In genomic region chr9:96514108-96514824, GRCh38 we compare ENCODE assay signal across 12 cellular contexts.
DNase-seq lines count a peak whose midpoint lies in the region; FAIRE-seq and TF ChIP-seq lines count a peak whose summit lies in the region.
"Had no signal": no experiment of that assay in that cellular context is flagged by ENCODE, and none has a peak within 500 bp of the region (broad histone marks: within the 10 kb centered on the region; RNA-seq: fewer than 3 reads in every experiment).

No MANE protein-coding gene starts in this region.

- H3K4me1 ChIP-seq in astrocyte (ENCODE audit: insufficient read depth, low read length) (peaks cover 7% of the 10 kb centered on the region), sigmoid colon (peaks cover 0 to 12% (median 0%) of the 10 kb centered on the region in 4 donors)
- H3K4me1 ChIP-seq: prostate gland had no signal

- no peak for TF ChIP-seq CTCF in astrocyte (IDR thresholded peaks at IDR 0.05; ENCODE audit: insufficient read depth, low read depth, low read length)
- no peak for TF ChIP-seq CTCF in foreskin fibroblast (IDR thresholded peaks at IDR 0.05; ENCODE audit: low read depth, low read length)
- TF ChIP-seq CTCF in sigmoid colon (IDR thresholded peaks at IDR 0.05): no peak

- no peak for TF ChIP-seq EP300 in sigmoid colon (IDR thresholded peaks at IDR 0.05)

- H4K20me1 ChIP-seq in astrocyte (ENCODE audit: insufficient read depth, low read length): no peaks in the 10 kb centered on the region

- peak overlapping the region; percentile 41 for H3K4me2 ChIP-seq in astrocyte (ENCODE audit: low read length)

- no peak overlapping the region for H2AFZ ChIP-seq in astrocyte (ENCODE audit: low read depth, low read length)

- no peak for TF ChIP-seq POLR2A in sigmoid colon (IDR thresholded peaks at IDR 0.05)

- peak; percentile 88 for FAIRE-seq in astrocyte (lab: Jason Lieb, UNC)

- peaks cover 3% of the 10 kb centered on the region for H3K36me3 Mint-ChIP-seq in astrocyte (ENCODE audit: low read depth, unreplicated experiment)

- no peaks in the 10 kb centered on the region for H3K9me3 Mint-ChIP-seq in astrocyte (ENCODE audit: unreplicated experiment)
- H3K9me3 Mint-ChIP-seq: activated naive CD4-positive, alpha-beta T cell treated with anti-CD3 and anti-CD28 coated beads, Interleukin-2, amount 50 U/mL, for 24 hours had no signal

- H3K4me3 ChIP-seq in astrocyte (ENCODE audit: insufficient read depth, low read depth, low read length) (no peak overlapping the region), foreskin fibroblast (ENCODE audit: low read depth in 1 of 2, low read length in 2 of 2) (no peak overlapping the region), sigmoid colon (no peak overlapping the region)
- H3K4me3 ChIP-seq: lung, prostate gland had no signal

- H3K4me3 Mint-ChIP-seq in astrocyte (ENCODE audit: unreplicated experiment): no peak overlapping the region
- H3K4me3 Mint-ChIP-seq: activated naive CD4-positive, alpha-beta T cell treated with anti-CD3 and anti-CD28 coated beads, Interleukin-2, amount 50 U/mL, for 24 hours had no signal

- peak overlapping the region; percentile 51 for H3K27ac ChIP-seq in astrocyte (ENCODE audit: low read depth, low read length)
- peak overlapping the region; percentile 16 to 75 (median 36) for H3K27ac ChIP-seq in sigmoid colon
- H3K27ac ChIP-seq: prostate gland had no signal

- peaks cover 4% of the 10 kb centered on the region for H3K36me3 ChIP-seq in astrocyte (ENCODE audit: insufficient read depth, low read length)
- H3K36me3 ChIP-seq in sigmoid colon: peaks cover 0 to 35% (median 4%) of the 10 kb centered on the region in 4 donors
- H3K36me3 ChIP-seq: prostate gland had no signal

- no peaks in the 10 kb centered on the region for H3K27me3 Mint-ChIP-seq in astrocyte (ENCODE audit: low read depth, unreplicated experiment)
- H3K27me3 Mint-ChIP-seq: activated naive CD4-positive, alpha-beta T cell treated with anti-CD3 and anti-CD28 coated beads, Interleukin-2, amount 50 U/mL, for 24 hours had no signal

- DNase-seq in AG08395 (ENCODE audit: low spot score) (peak; percentile 73), astrocyte (ENCODE audit: low read depth) (peak; percentile 82), foreskin fibroblast (peak; percentile 64 to 86), sigmoid colon (no peak), T-helper 1 cell (no peak), HuH-7.5 (ENCODE audit: low spot score) (no peak), middle frontal gyrus (ENCODE audit: extremely low spot score, low spot score) (no peak), midbrain (lab: John Stamatoyannopoulos, UW) (no peak)
- DNase-seq: activated CD4-positive, alpha-beta T cell treated with anti-CD3 and anti-CD28 coated beads, Interleukin-2, amount 50 U/mL, for 48 hours had no signal

- H3K9me3 ChIP-seq in astrocyte (ENCODE audit: insufficient read depth, low read depth, low read length) (no peaks in the 10 kb centered on the region), sigmoid colon (no peaks in the 10 kb centered on the region)
- H3K9me3 ChIP-seq: prostate gland had no signal

- peak overlapping the region; percentile 8 for H3K9ac ChIP-seq in astrocyte (ENCODE audit: low read length)

- 86 to 90% methylated on average over 9 of the region's 9 CpGs for WGBS in sigmoid colon, 2 donors

- H3K27me3 ChIP-seq in astrocyte (ENCODE audit: insufficient read depth, low read length): no peaks in the 10 kb centered on the region
- H3K27me3 ChIP-seq in sigmoid colon: no peaks in the 10 kb centered on the region

- intact Hi-C loops in sigmoid colon (cut with DNase I): no loop called here

- H3K4me1 Mint-ChIP-seq in astrocyte (ENCODE audit: low read depth, unreplicated experiment): peaks cover 41% of the 10 kb centered on the region

- H3K27ac Mint-ChIP-seq in astrocyte (ENCODE audit: unreplicated experiment): peak overlapping the region; percentile 86
- H3K27ac Mint-ChIP-seq: activated naive CD4-positive, alpha-beta T cell treated with anti-CD3 and anti-CD28 coated beads, Interleukin-2, amount 50 U/mL, for 24 hours had no signal

- H3K79me2 ChIP-seq in astrocyte (ENCODE audit: insufficient read depth, low read length): no peaks in the 10 kb centered on the region

Comparison
In these comparisons a context has a peak if more than half of its experiments do, and no peak if none do; other contexts are left out.
1. DNase-seq: peak in AG08395 (single experiment), astrocyte (single experiment) and foreskin fibroblast (2 of 2); none in sigmoid colon (single experiment), T-helper 1 cell (0 of 5), HuH-7.5 (single experiment), middle frontal gyrus (single experiment) and midbrain (single experiment).